20 cellular contexts compared by ENCODE assay signal in genomic region chr3:162192340-162193004, GRCh38.
"Had no signal": no experiment of that assay in that cellular context is flagged by ENCODE, and none has a peak within 500 bp of the region (broad histone marks: within the 10 kb centered on the region; RNA-seq: fewer than 3 reads in every experiment).

No MANE protein-coding gene starts in this region.

- H3K36me3 ChIP-seq: SJCRH30 had no signal

- H3K9ac ChIP-seq: KMS-11 had no signal

- H3K27me3 ChIP-seq: SJCRH30 had no signal

- H3K27ac ChIP-seq: HL-60, KMS-11, SJCRH30 had no signal

- H3K4me3 ChIP-seq: K562, SJCRH30 had no signal

- H3K4me1 ChIP-seq: SJCRH30 had no signal

- H3K4me2 ChIP-seq: KMS-11 had no signal

- ATAC-seq: K562, SK-N-SH treated with all-trans-retinoic acid at 6 μM for 48 hours had no signal

- H3K9me3 ChIP-seq: SJCRH30 had no signal

- DNase-seq: MV-4-11, NCI-H1048, NCI-H1105, NCI-H1417, NCI-H1436 treated with DMSO at 0.1 percent for 48 hours, NCI-H1694, NCI-H187 treated with DMSO at 0.1 percent for 48 hours, NCI-H2029 treated with DMSO at 0.1 percent for 48 hours, NCI-H2171 treated with DMSO at 0.1 percent for 48 hours, NCI-H345, NCI-H524 treated with DMSO at 0.1 percent for 48 hours, NCI-H69, NCI-H774, RPMI8226, SHP77 treated with DMSO at 0.1 percent for 48 hours, SJCRH30 had no signal
